In genomic region chr9:129177443-129177790, GRCh38 we compare ENCODE assay signal across 8 cellular contexts. TPM values are rescaled to one million over a fixed set of nuclear protein-coding genes. Genes with fewer than 3 reads are reported as not detected.
DNase-seq lines count a peak whose midpoint lies in the region; ATAC-seq, FAIRE-seq and TF ChIP-seq lines count a peak whose summit lies in the region.

No MANE protein-coding gene starts in this region.

- H3K9me3 ChIP-seq in astrocyte (ENCODE audit: insufficient read depth, low read depth, low read length) (no peaks in the 10 kb centered on the region), lung (ENCODE audit: control insufficient read depth in 2 of 2, insufficient read depth in 1 of 2, low read length in 1 of 2) (no peaks in the 10 kb centered on the region)

- no peaks in the 10 kb centered on the region for H3K27me3 ChIP-seq in astrocyte (ENCODE audit: insufficient read depth, low read length)
- no peaks in the 10 kb centered on the region for H3K27me3 ChIP-seq in lung (ENCODE audit: control insufficient read depth, insufficient read depth)

- WGBS in lung, 2 donors = 0% methylated on average over 23 to 56 of the region's 56 CpGs
- under 1% methylated on average over 56 of the region's 56 CpGs for WGBS in urinary bladder

- H4K20me1 ChIP-seq in astrocyte (ENCODE audit: insufficient read depth, low read length) = peaks cover 15% of the 10 kb centered on the region

- peaks cover 32% of the 10 kb centered on the region for H3K79me2 ChIP-seq in astrocyte (ENCODE audit: insufficient read depth, low read length)

- H3K4me3 Mint-ChIP-seq in CD14-positive monocyte (peak overlapping the region; percentile 98), astrocyte (ENCODE audit: unreplicated experiment) (peak overlapping the region; percentile 97)

- peaks cover 0 to 1% (median 0%) of the 10 kb centered on the region in 7 donors for H3K9me3 Mint-ChIP-seq in CD14-positive monocyte
- no peaks in the 10 kb centered on the region for H3K9me3 Mint-ChIP-seq in astrocyte (ENCODE audit: unreplicated experiment)

- H3K4me1 Mint-ChIP-seq in CD14-positive monocyte (peaks cover 16% of the 10 kb centered on the region), astrocyte (ENCODE audit: low read depth, unreplicated experiment) (peaks cover 13% of the 10 kb centered on the region)

- no peak for FAIRE-seq in astrocyte (lab: Jason Lieb, UNC)

- no peak overlapping the region for H2AFZ ChIP-seq in astrocyte (ENCODE audit: low read depth, low read length)

- H3K9ac ChIP-seq in astrocyte (ENCODE audit: low read length) = peak overlapping the region; percentile 96

- H3K27ac Mint-ChIP-seq in CD14-positive monocyte = peak overlapping the region in 1 of 7 donors; percentile 84
- no peak overlapping the region for H3K27ac Mint-ChIP-seq in astrocyte (ENCODE audit: unreplicated experiment)

- H3K36me3 Mint-ChIP-seq in CD14-positive monocyte (no peaks in the 10 kb centered on the region), astrocyte (ENCODE audit: low read depth, unreplicated experiment) (peaks cover 2% of the 10 kb centered on the region)

- DNase-seq in CD14-positive monocyte (ENCODE audit: low spot score) (no peak), astrocyte (ENCODE audit: low read depth) (no peak), lung (ENCODE audit: low spot score) (no peak), DMS114 treated with DMSO at 0.1 percent for 48 hours (lab: John Stamatoyannopoulos, UW; ENCODE audit: unreplicated experiment) (no peak), NCI-H2227 treated with DMSO at 0.1 percent for 48 hours (lab: John Stamatoyannopoulos, UW) (no peak)

- ATAC-seq in GM19372 (IDR thresholded peaks at IDR 0.05; ENCODE audit: low read depth, unreplicated experiment) (peak; percentile 11), HG03521 (IDR thresholded peaks at IDR 0.05; ENCODE audit: unreplicated experiment) (peak; percentile 25), lung (ENCODE audit: insufficient read depth, low FRiP score) (no peak)

- H3K36me3 ChIP-seq in astrocyte (ENCODE audit: insufficient read depth, low read length) (no peaks in the 10 kb centered on the region), lung (ENCODE audit: control insufficient read depth in 2 of 2, insufficient read depth in 2 of 2, low read length in 2 of 2) (no peaks in the 10 kb centered on the region), urinary bladder (ENCODE audit: insufficient read depth) (no peaks in the 10 kb centered on the region)

- H3K27me3 Mint-ChIP-seq in CD14-positive monocyte (ENCODE audit: low read depth in 3 of 3) (peaks cover 9 to 21% (median 17%) of the 10 kb centered on the region in 3 donors), astrocyte (ENCODE audit: low read depth, unreplicated experiment) (peaks cover 27% of the 10 kb centered on the region)

- H3K4me2 ChIP-seq in astrocyte (ENCODE audit: low read length) = peak overlapping the region; percentile 83

- TF ChIP-seq CTCF in CD14-positive monocyte (IDR thresholded peaks at IDR 0.05) (no peak), astrocyte (IDR thresholded peaks at IDR 0.05; ENCODE audit: insufficient read depth, low read depth, low read length) (no peak), lung (IDR thresholded peaks at IDR 0.05; ENCODE audit: control extremely low read depth, extremely low read depth) (no peak)

- H3K27ac ChIP-seq in astrocyte (ENCODE audit: low read depth, low read length) (peak overlapping the region; percentile 55), lung (ENCODE audit: low read depth in 1 of 2, low read length in 1 of 2) (peak overlapping the region; percentile 90 to 95), urinary bladder (ENCODE audit: low read depth) (peak overlapping the region; percentile 74)

- H3K4me1 ChIP-seq in astrocyte (ENCODE audit: insufficient read depth, low read length) (peaks cover 32% of the 10 kb centered on the region), lung (ENCODE audit: control insufficient read depth in 2 of 2, insufficient read depth in 2 of 2, low read length in 2 of 2) (peaks cover 4 to 5% of the 10 kb centered on the region in 2 donors), urinary bladder (ENCODE audit: insufficient read depth) (no peaks in the 10 kb centered on the region)

- intact Hi-C loops in CD14-positive monocyte (cut with micrococcal nuclease) = loop anchor here (5.0 to 10.0 kb wide), 5 partner anchors 40 to 450 kb away; partner anchors contain the start of gene NTMT1 (in 1 of the 2)

- H3K4me3 ChIP-seq in astrocyte (ENCODE audit: insufficient read depth, low read depth, low read length) (peak overlapping the region; percentile 86), lung (peak overlapping the region; percentile 89), urinary bladder (ENCODE audit: low read depth, low read length) (peak overlapping the region; percentile 96)

RNA-seq across cellular contexts. Expression of gene IER5L, which starts 0.6 kb away (rescaled TPM):
- polyA plus RNA-seq in CD14-positive monocyte (under 1 TPM; 0.36 to 0.79 TPM), lung (10 to 100 TPM; 12.6 to 31.5 TPM), urinary bladder (13.3 TPM)
- total RNA-seq in astrocyte (47.0 and 55.0 TPM in 2 replicates), lung (10 to 100 TPM; 23.5 to 24.7 TPM), urinary bladder (15.2 TPM)
